ENCODE assay signal across 16 cellular contexts in the genomic region with DNA sequence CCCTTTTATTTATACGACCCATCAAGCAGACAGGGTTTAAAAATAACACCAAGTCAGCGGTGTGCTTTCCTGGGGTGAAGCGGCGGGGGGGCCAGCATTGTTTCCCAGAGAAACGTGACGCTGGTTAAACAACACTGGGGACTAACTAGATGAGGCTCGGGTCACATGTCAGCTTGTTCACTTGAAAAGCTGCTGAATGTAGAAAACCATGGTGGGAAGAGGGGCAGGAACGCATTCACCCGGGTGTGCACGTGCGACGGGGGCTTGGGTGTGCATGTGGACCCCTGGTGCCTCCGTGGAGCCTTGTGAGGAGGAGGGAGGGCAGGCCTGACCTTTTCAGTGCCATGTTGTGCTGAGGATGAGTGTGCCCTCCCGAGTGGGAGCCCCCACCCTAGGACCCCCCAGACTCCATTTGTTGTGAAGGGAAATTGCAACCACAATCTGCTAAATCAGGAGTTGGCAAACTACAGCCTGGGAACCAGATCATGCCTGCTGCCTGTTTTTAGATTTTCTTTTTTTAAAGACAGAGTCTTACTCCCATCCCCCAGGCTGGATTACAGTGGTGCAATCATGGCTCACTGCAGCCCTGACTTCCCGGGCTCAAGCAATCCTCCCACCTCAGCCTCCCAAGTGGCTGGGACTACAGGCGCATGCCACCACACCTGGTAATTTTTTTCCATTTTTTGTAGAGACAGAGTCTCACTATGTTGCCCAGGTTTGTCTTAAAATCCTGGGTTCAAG.
DNase-seq lines count a peak whose midpoint lies in the region; ATAC-seq, FAIRE-seq and TF ChIP-seq lines count a peak whose summit lies in the region.
"Had no signal": no experiment of that assay in that cellular context is flagged by ENCODE, and none has a peak within 500 bp of the region (broad histone marks: within the 10 kb centered on the region; RNA-seq: fewer than 3 reads in every experiment).

No MANE protein-coding gene starts in this region.

- peak overlapping the region; percentile 54 for H2BK20ac ChIP-seq in H1 (ENCODE audit: low read length)

- peak; percentile 43 for DNase-seq in ELF-1 (ENCODE audit: low read depth, low spot score)
- peak; percentile 78 for DNase-seq in NCI-H2107 (lab: John Stamatoyannopoulos, UW)
- DNase-seq in H1 (ENCODE audit: low read depth in 1 of 2, low spot score in 2 of 2): peak in 1 of 2 experiments; percentile 70
- DNase-seq in naive B cell: no peak
- no peak for DNase-seq in globus pallidus (ENCODE audit: low spot score)
- DNase-seq in nucleus accumbens (lab: John Stamatoyannopoulos, UW): no peak
- DNase-seq in 8988T: no peak
- no peak for DNase-seq in mesenteric fat pad (ENCODE audit: low spot score)
- DNase-seq: activated CD4-positive, alpha-beta T cell treated with anti-CD3 and anti-CD28 coated beads, Interleukin-2, amount 10 ng/mL, durations not matched to agents 24 days and 14 days; activated T-cell treated with anti-CD3 and anti-CD28 coated beads, Interleukin-2, amount 50 U/mL, for 48 hours; NCI-H187; Peyer's patch; stimulated activated naive B cell treated with anti-CD40 and anti-IgM and Interleukin-4, amounts not matched to agents 10 μg/mL and 1 μg/mL and 100 μg/mL, for 72 hours had no signal

- POLR2A ChIA-PET in H1 (lab: Charles Lee; ENCODE audit: partially characterized antibody): interaction anchor here (1.0 kb wide), 2 partner anchors 36 to 90 kb away, joined by 3 read pairs; no protein-coding TSS in a partner anchor

- FAIRE-seq in H1 (lab: Jason Lieb, UNC): peak; percentile 78
- FAIRE-seq: GM12892, K562 had no signal

- H3K27ac Mint-ChIP-seq in naive B cell: peak overlapping the region in 5 of 6 donors; percentile 2 to 74 (median 15)
- H3K27ac Mint-ChIP-seq: activated CD4-positive, alpha-beta T cell treated with anti-CD3 and anti-CD28 coated beads, Interleukin-2, amount 10 ng/mL, durations not matched to agents 24 days and 14 days; stimulated activated naive B cell treated with anti-CD40 and anti-IgM and Interleukin-4, amounts not matched to agents 10 μg/mL and 1 μg/mL and 100 μg/mL, for 72 hours had no signal

- H3K36me3 Mint-ChIP-seq in naive B cell: no peaks in the 10 kb centered on the region
- H3K36me3 Mint-ChIP-seq: stimulated activated naive B cell treated with anti-CD40 and anti-IgM and Interleukin-4, amounts not matched to agents 10 μg/mL and 1 μg/mL and 100 μg/mL, for 72 hours had no signal

- peak overlapping the region; percentile 95 for H4K91ac ChIP-seq in H1 (replicated peaks; ENCODE audit: insufficient read length, low read length)

- peak overlapping the region; percentile 84 for H2BK15ac ChIP-seq in H1 (ENCODE audit: low read length)

- H3K27me3 ChIP-seq in H1 (replicated peaks in 1 of 4; ENCODE audit: control insufficient read depth in 3 of 4, extremely low read depth in 1 of 4, insufficient read depth in 3 of 4, low read length in 3 of 4): no peaks in the 10 kb centered on the region
- H3K27me3 ChIP-seq: Peyer's patch had no signal

- H3K4me3 ChIP-seq in H1 (ENCODE audit: extremely low read depth in 1 of 4, insufficient read depth in 2 of 4, low read depth in 3 of 4, low read length in 4 of 4): peak overlapping the region in 1 of 4 experiments; percentile 9; a peak in 1 of 8 replicates
- H3K4me3 ChIP-seq: K562, Peyer's patch, prostate gland had no signal

- H2AFZ ChIP-seq in H1 (ENCODE audit: low read length): no peak overlapping the region

- peak overlapping the region; percentile 88; the same call in 1 of the 2 replicates for H2BK5ac ChIP-seq in H1 (ENCODE audit: low read depth, low read length)

- H3K4me2 ChIP-seq in H1 (ENCODE audit: insufficient read depth in 1 of 2, low read depth in 2 of 2, low read length in 2 of 2): peak overlapping the region; percentile 52 to 59

- peak overlapping the region; percentile 46 for H4K5ac ChIP-seq in H1 (ENCODE audit: insufficient read length, low read depth, low read length)

- H3K56ac ChIP-seq in H1 (replicated peaks; ENCODE audit: insufficient read length, low read depth, low read length): no peak overlapping the region

- H3K36me3 ChIP-seq in H1 (ENCODE audit: control insufficient read depth in 2 of 4, insufficient read depth in 4 of 4, low read length in 3 of 4): no peaks in the 10 kb centered on the region; a peak in 1 of 8 replicates
- H3K36me3 ChIP-seq: Peyer's patch, prostate gland had no signal

- no peak for TF ChIP-seq POLR2A in H1 (IDR thresholded peaks at IDR 0.05; ENCODE audit: control extremely low read depth in 1 of 2, low read depth in 2 of 2, low read length in 2 of 2)

- H3K4me1 ChIP-seq in H1 (replicated peaks in 1 of 4; ENCODE audit: control insufficient read depth in 3 of 4, insufficient read depth in 4 of 4, low read length in 3 of 4): peaks cover 7 to 27% (median 23%) of the 10 kb centered on the region in 4 experiments
- H3K4me1 ChIP-seq: Peyer's patch, prostate gland had no signal

- 22% methylated on average over 16 of the region's 16 CpGs; no CpG with 5 or more reads in 1 of the 2 experiments for WGBS in H1 (ENCODE audit: extremely low coverage in 1 of 2, insufficient coverage in 1 of 2, insufficient read length in 1 of 2, insufficient replicate concordance in 2 of 2, low coverage in 1 of 2, low lambda C conversion rate in 2 of 2, missing lambda C conversion rate in 1 of 2), 2 experiments

- TF ChIP-seq CTCF in H1 (IDR thresholded peaks at IDR 0.05; ENCODE audit: control extremely low read depth in 1 of 3, insufficient read depth in 1 of 3, low read depth in 1 of 3, low read length in 3 of 3): no peak

- peaks cover 0 to 21% (median 6%) of the 10 kb centered on the region in 3 donors for H3K27me3 Mint-ChIP-seq in naive B cell
- H3K27me3 Mint-ChIP-seq: activated CD4-positive, alpha-beta T cell treated with anti-CD3 and anti-CD28 coated beads, Interleukin-2, amount 10 ng/mL, durations not matched to agents 24 days and 14 days had no signal

- peak overlapping the region in 7 of 8 donors; percentile 13 to 83 (median 28) for H3K4me3 Mint-ChIP-seq in naive B cell
- H3K4me3 Mint-ChIP-seq: activated CD4-positive, alpha-beta T cell treated with anti-CD3 and anti-CD28 coated beads, Interleukin-2, amount 10 ng/mL, durations not matched to agents 24 days and 14 days had no signal

- no peak overlapping the region for H3K23ac ChIP-seq in H1 (ENCODE audit: insufficient read length)

- peak overlapping the region in 2 of 4 experiments; percentile 48 to 49; a peak in 5 of 7 replicates for H3K9ac ChIP-seq in H1 (replicated peaks in 1 of 4; ENCODE audit: extremely low read depth in 1 of 4, low read depth in 3 of 4, low read length in 3 of 4)

- H3K79me1 ChIP-seq in H1 (ENCODE audit: low read depth, low read length): 0 out of 2 replicates have a peak, but pooled peaks cover 6% of the 10 kb centered on the region

- peak overlapping the region; percentile 95 for H4K8ac ChIP-seq in H1 (ENCODE audit: extremely low read depth, insufficient read depth, low read length)

- H3K23me2 ChIP-seq in H1 (ENCODE audit: low read depth, low read length): no peaks in the 10 kb centered on the region

- H3K9me3 ChIP-seq in H1 (ENCODE audit: insufficient read depth in 2 of 2, low read depth in 1 of 2, low read length in 1 of 2): no peaks in the 10 kb centered on the region; a peak in 1 of 4 replicates
- H3K9me3 ChIP-seq: Peyer's patch, prostate gland had no signal

- no peaks in the 10 kb centered on the region for H3K9me3 Mint-ChIP-seq in naive B cell
- H3K9me3 Mint-ChIP-seq: activated CD4-positive, alpha-beta T cell treated with anti-CD3 and anti-CD28 coated beads, Interleukin-2, amount 10 ng/mL, durations not matched to agents 24 days and 14 days; stimulated activated naive B cell treated with anti-CD40 and anti-IgM and Interleukin-4, amounts not matched to agents 10 μg/mL and 1 μg/mL and 100 μg/mL, for 72 hours had no signal

- H3K4ac ChIP-seq in H1 (replicated peaks; ENCODE audit: insufficient read length, low read depth, low read length): peak overlapping the region; percentile 55

- TF ChIP-seq RAD21 in H1 (IDR thresholded peaks at IDR 0.05 in 1 of 2, conservative IDR thresholded peaks at IDR 0.05 in 1 of 2; ENCODE audit: low read depth in 2 of 2, low read length in 2 of 2): no peak

- no peaks in the 10 kb centered on the region for H4K20me1 ChIP-seq in H1 (replicated peaks in 1 of 2; ENCODE audit: control insufficient read depth in 1 of 2, insufficient read depth in 2 of 2, low read length in 2 of 2)

- no peaks in the 10 kb centered on the region for H3K79me2 ChIP-seq in H1 (ENCODE audit: control insufficient read depth in 1 of 2, insufficient read depth in 2 of 2, low read length in 2 of 2)

- ATAC-seq in naive B cell (ENCODE audit: low read depth in 2 of 2): peak; percentile 80 to 81
- ATAC-seq: K562 had no signal

- peak in 1 of 2 experiments; percentile 64; a peak in 1 of 3 replicates for TF ChIP-seq EP300 in H1 (IDR thresholded peaks at IDR 0.05; ENCODE audit: borderline replicate concordance in 1 of 2, low read depth in 2 of 2, low read length in 2 of 2)

- peak overlapping the region; percentile 73 for H3K27ac ChIP-seq in H1 (ENCODE audit: low read depth, low read length)
- H3K27ac ChIP-seq: Peyer's patch, prostate gland had no signal

- no peak overlapping the region for H3K14ac ChIP-seq in H1 (ENCODE audit: insufficient read length)

- H2BK120ac ChIP-seq in H1 (replicated peaks; ENCODE audit: low read depth, low read length): peak overlapping the region; percentile 80

- peak overlapping the region; percentile 76 for H2AK5ac ChIP-seq in H1 (ENCODE audit: low read depth, low read length)

- H3K4me1 Mint-ChIP-seq in naive B cell: peaks cover 8 to 13% (median 11%) of the 10 kb centered on the region in 3 donors

- H2BK12ac ChIP-seq in H1 (ENCODE audit: low read depth, low read length): peak overlapping the region; percentile 99

- CTCF ChIA-PET in H1 (lab: Charles Lee; ENCODE audit: partially characterized antibody): interaction anchor here (0.6 to 1.4 kb wide), 4 partner anchors 13 to 156 kb away, joined by 3 to 6 read pairs (median 4); no protein-coding TSS in a partner anchor

- H3K18ac ChIP-seq in H1 (ENCODE audit: extremely low read depth, low read length): peak overlapping the region; percentile 79; the same call in 1 of the 2 replicates

TF ChIP-seq in H1, 55 proteins besides CTCF, POLR2A, EP300 and RAD21 (continues in another document):
- TF ChIP-seq SIRT6 (IDR thresholded peaks at IDR 0.05; ENCODE audit: low read length): no peak
- TF ChIP-seq, protein P1, sequence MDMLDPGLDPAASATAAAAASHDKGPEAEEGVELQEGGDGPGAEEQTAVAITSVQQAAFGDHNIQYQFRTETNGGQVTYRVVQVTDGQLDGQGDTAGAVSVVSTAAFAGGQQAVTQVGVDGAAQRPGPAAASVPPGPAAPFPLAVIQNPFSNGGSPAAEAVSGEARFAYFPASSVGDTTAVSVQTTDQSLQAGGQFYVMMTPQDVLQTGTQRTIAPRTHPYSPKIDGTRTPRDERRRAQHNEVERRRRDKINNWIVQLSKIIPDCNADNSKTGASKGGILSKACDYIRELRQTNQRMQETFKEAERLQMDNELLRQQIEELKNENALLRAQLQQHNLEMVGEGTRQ (IDR thresholded peaks at IDR 0.05; ENCODE audit: low read length): peak; percentile 67
- TF ChIP-seq JUND (IDR thresholded peaks at IDR 0.05; ENCODE audit: low read length): no peak
- 0 out of 2 replicates have a peak, but pooled peaks have one; percentile 2 for TF ChIP-seq TEAD4 (IDR thresholded peaks at IDR 0.05; ENCODE audit: low read depth, low read length)

Comparison
In these comparisons a context has a peak if more than half of its experiments do, and no peak if none do; other contexts are left out.
1. DNase-seq: peak in ELF-1 (single experiment) and NCI-H2107 (single experiment); none in naive B cell (single experiment), globus pallidus (single experiment), nucleus accumbens (0 of 56), 8988T (single experiment) and mesenteric fat pad (single experiment).